In the genomic region with DNA sequence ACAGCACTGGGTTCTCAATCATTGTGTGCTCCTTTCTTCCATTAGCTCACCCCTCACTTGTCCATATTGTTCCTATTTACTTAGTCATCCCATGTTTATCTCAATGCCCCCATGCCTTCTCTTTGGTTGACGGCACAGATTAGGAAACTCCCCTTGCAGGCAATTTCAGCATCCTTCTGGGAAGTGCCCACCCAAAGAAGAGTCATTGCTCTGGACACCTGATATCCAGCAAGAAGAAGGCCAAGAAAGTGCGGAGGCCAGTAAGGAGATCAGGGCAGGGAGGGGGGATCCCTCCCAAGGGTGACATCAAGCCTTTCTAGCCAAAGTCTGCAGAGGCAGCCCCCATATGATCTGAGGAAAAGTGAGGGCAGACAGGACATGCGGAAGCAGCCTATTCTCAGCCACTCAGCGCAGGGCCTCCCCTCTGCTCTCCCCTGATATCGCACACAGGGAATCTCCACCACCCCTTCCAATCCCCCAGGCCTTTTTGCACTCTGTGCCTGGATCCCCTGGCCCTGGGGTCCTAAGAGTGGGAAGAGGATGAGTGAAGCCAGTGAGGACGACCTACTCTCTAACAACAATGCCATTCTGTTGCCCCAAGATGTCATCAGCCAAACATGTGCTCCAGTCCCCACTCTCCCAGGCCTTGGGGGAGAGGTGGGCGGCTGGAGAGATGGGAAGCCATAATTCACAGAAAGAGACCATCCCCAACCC, we compare ENCODE assay signal across 20 cellular contexts. TPM values are rescaled to one million over a fixed set of nuclear protein-coding genes. Genes with fewer than 3 reads are reported as not detected.
"Had no signal": no experiment of that assay in that cellular context is flagged by ENCODE, and none has a peak within 500 bp of the region (broad histone marks: within the 10 kb centered on the region; RNA-seq: fewer than 3 reads in every experiment).

No MANE protein-coding gene starts in this region.

- DNase-seq: activated CD4-positive, alpha-beta T cell treated with anti-CD3 and anti-CD28 coated beads for 48 hours; activated CD8-positive, alpha-beta T cell treated with anti-CD3 and anti-CD28 coated beads, Interleukin-2, amount 10 ng/mL, durations not matched to agents 7 days and 5 days; amygdala; brain microvascular endothelial cell; cerebellar nuclear complex; esophagus squamous epithelium; foreskin fibroblast; left ventricle myocardium superior; psoas muscle; sigmoid colon; stimulated activated CD4-positive, alpha-beta T cell treated with anti-CD3 and anti-CD28 coated beads, Interleukin-2, amount 100 ng/mL, for 24 hours; stimulated activated naive CD4-positive, alpha-beta T cell; T1000 had no signal

- H3K27me3 ChIP-seq: neutrophil had no signal

- H3K27ac ChIP-seq: brain microvascular endothelial cell, dorsolateral prefrontal cortex, esophagus squamous epithelium, heart left ventricle, neutrophil, psoas muscle, sigmoid colon had no signal

- ATAC-seq: activated CD8-positive, alpha-beta T cell treated with anti-CD3 and anti-CD28 coated beads, Interleukin-2, amount 10 ng/mL, durations not matched to agents 7 days and 5 days; heart left ventricle; left ventricle myocardium superior; psoas muscle; T-cell had no signal

- H3K4me3 ChIP-seq: dorsolateral prefrontal cortex, esophagus squamous epithelium, heart left ventricle, psoas muscle, sigmoid colon had no signal

- H3K9me3 ChIP-seq: esophagus squamous epithelium, heart left ventricle, neutrophil, psoas muscle, sigmoid colon had no signal

- H3K4me1 ChIP-seq: heart left ventricle, psoas muscle, sigmoid colon had no signal

- H3K36me3 ChIP-seq: brain microvascular endothelial cell, esophagus squamous epithelium, heart left ventricle, neutrophil, sigmoid colon had no signal

RNA-seq across cellular contexts. Expression of gene TRPV6, which starts 1.8 kb away (rescaled TPM):
- total RNA-seq: activated CD8-positive, alpha-beta T cell treated with anti-CD3 and anti-CD28 coated beads, Interleukin-2, amount 10 ng/mL, durations not matched to agents 7 days and 5 days; activated T-helper 2 cell treated with anti-CD3 and anti-CD28 coated beads, Interferon-gamma antibody, Interleukin-2, Interleukin-4, amounts not matched to agents 10 μg/mL and 5 μg/mL and 100 μg/mL, durations not matched to agents 14 hours and 24 hours and 36 hours; myocyte; psoas muscle; sigmoid colon; SK-MEL-5; T-cell had no signal

RNA-seq across cellular contexts. Expression of gene TRPV5, which starts 49.8 kb away (rescaled TPM):
- total RNA-seq: activated CD8-positive, alpha-beta T cell treated with anti-CD3 and anti-CD28 coated beads, Interleukin-2, amount 10 ng/mL, durations not matched to agents 7 days and 5 days; activated T-helper 2 cell treated with anti-CD3 and anti-CD28 coated beads, Interferon-gamma antibody, Interleukin-2, Interleukin-4, amounts not matched to agents 10 μg/mL and 5 μg/mL and 100 μg/mL, durations not matched to agents 14 hours and 24 hours and 36 hours; esophagus squamous epithelium; heart left ventricle; left ventricle myocardium superior; myocyte; sigmoid colon; SK-MEL-5; T-cell had no signal

RNA-seq across cellular contexts. Expression of gene LLCFC1, which starts 55.6 kb away (rescaled TPM):
- total RNA-seq: activated CD8-positive, alpha-beta T cell treated with anti-CD3 and anti-CD28 coated beads, Interleukin-2, amount 10 ng/mL, durations not matched to agents 7 days and 5 days; activated T-helper 2 cell treated with anti-CD3 and anti-CD28 coated beads, Interferon-gamma antibody, Interleukin-2, Interleukin-4, amounts not matched to agents 10 μg/mL and 5 μg/mL and 100 μg/mL, durations not matched to agents 14 hours and 24 hours and 36 hours; dorsolateral prefrontal cortex; esophagus squamous epithelium; heart left ventricle; left ventricle myocardium superior; myocyte; psoas muscle; sigmoid colon; SK-MEL-5; T-cell had no signal
